In genomic region chr15:43105778-43106485, GRCh38 we compare ENCODE assay signal across 1 cellular context.
TF ChIP-seq lines count a peak whose summit lies in the region.

Gene UBR1, minus strand, starts transcription at chr15:43106038. Its CDS starts 16 bp downstream, at chr15:43106022.

TF ChIP-seq in GM23338, 12 proteins besides CTCF, POLR2A, EP300 and RAD21:
- TF ChIP-seq CREB1 (CRISPR knock-in tag; IDR thresholded peaks at IDR 0.05; ENCODE audit: low read depth) (peak; percentile 79), ZNF114 (CRISPR knock-in tag; IDR thresholded peaks at IDR 0.05) (no peak), POLR2AphosphoS5 (IDR thresholded peaks at IDR 0.05; ENCODE audit: low read depth) (peak; percentile 84), ETS1 (IDR thresholded peaks at IDR 0.05) (peak; percentile 83), EZH2phosphoT487 (IDR thresholded peaks at IDR 0.05; ENCODE audit: unreplicated experiment) (no peak), JUNB (IDR thresholded peaks at IDR 0.05; ENCODE audit: unreplicated experiment) (peak; percentile 87)
